Comparison of ENCODE assay signal across 9 cellular contexts in the genomic region with DNA sequence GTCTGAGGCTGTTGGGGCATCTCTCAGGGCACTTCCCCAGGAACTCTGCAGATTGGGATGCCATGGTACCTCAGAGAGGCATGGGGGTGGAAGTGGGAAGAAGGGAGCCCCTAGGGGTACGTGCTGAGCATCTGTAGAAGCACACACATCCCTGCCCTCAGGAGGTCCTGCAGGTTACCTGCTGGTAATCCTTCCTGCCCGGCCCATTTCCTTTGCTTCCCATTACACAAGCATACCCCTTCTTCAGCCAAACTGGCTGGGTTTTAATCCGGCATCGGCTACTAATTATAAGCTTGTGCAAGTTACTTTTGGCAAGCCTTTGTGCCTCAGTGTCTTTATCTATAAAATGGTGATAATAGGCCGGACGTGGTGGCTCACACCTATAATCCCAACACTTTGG.
"Had no signal": no experiment of that assay in that cellular context is flagged by ENCODE, and none has a peak within 500 bp of the region (broad histone marks: within the 10 kb centered on the region; RNA-seq: fewer than 3 reads in every experiment).

No MANE protein-coding gene starts in this region.

- H3K36me3 Mint-ChIP-seq: activated naive CD8-positive, alpha-beta T cell; naive B cell had no signal

- H3K36me3 ChIP-seq: breast epithelium, esophagus muscularis mucosa, prostate gland, upper lobe of right lung had no signal

- H3K4me1 ChIP-seq: prostate gland had no signal

- H3K4me3 Mint-ChIP-seq: activated naive CD8-positive, alpha-beta T cell; stimulated activated naive B cell treated with anti-CD40 and anti-IgM and Interleukin-4, amounts not matched to agents 10 μg/mL and 1 μg/mL and 100 μg/mL, for 72 hours; T-helper 1 cell treated with Interleukin-12 subunit alpha and Interleukin-12 subunit beta and Interleukin-4 antibody, amounts not matched to agents 30 μg/mL and 1 μg/mL, for 36 hours had no signal

- H3K27ac Mint-ChIP-seq: activated naive CD8-positive, alpha-beta T cell; naive B cell; stimulated activated naive B cell treated with anti-CD40 and anti-IgM and Interleukin-4, amounts not matched to agents 10 μg/mL and 1 μg/mL and 100 μg/mL, for 72 hours; T-helper 1 cell treated with Interleukin-12 subunit alpha and Interleukin-12 subunit beta and Interleukin-4 antibody, amounts not matched to agents 30 μg/mL and 1 μg/mL, for 36 hours had no signal

- DNase-seq: naive B cell; stimulated activated naive B cell treated with anti-CD40 and anti-IgM and Interleukin-4, amounts not matched to agents 10 μg/mL and 1 μg/mL and 100 μg/mL, for 72 hours had no signal

- H3K4me3 ChIP-seq: breast epithelium, esophagus muscularis mucosa, prostate gland, upper lobe of right lung had no signal

- ATAC-seq: sciatic nerve; stimulated activated naive B cell treated with anti-CD40 and anti-IgM and Interleukin-4, amounts not matched to agents 10 μg/mL and 1 μg/mL and 100 μg/mL, for 72 hours had no signal

- H3K27me3 ChIP-seq: breast epithelium, esophagus muscularis mucosa, upper lobe of right lung had no signal

- H3K27ac ChIP-seq: prostate gland, upper lobe of right lung had no signal

- H3K9me3 ChIP-seq: breast epithelium, esophagus muscularis mucosa, prostate gland, upper lobe of right lung had no signal

- H3K9me3 Mint-ChIP-seq: naive B cell; stimulated activated naive B cell treated with anti-CD40 and anti-IgM and Interleukin-4, amounts not matched to agents 10 μg/mL and 1 μg/mL and 100 μg/mL, for 72 hours; T-helper 1 cell treated with Interleukin-12 subunit alpha and Interleukin-12 subunit beta and Interleukin-4 antibody, amounts not matched to agents 30 μg/mL and 1 μg/mL, for 36 hours had no signal
